Comparison of ENCODE assay signal across 8 cellular contexts in the genomic region with DNA sequence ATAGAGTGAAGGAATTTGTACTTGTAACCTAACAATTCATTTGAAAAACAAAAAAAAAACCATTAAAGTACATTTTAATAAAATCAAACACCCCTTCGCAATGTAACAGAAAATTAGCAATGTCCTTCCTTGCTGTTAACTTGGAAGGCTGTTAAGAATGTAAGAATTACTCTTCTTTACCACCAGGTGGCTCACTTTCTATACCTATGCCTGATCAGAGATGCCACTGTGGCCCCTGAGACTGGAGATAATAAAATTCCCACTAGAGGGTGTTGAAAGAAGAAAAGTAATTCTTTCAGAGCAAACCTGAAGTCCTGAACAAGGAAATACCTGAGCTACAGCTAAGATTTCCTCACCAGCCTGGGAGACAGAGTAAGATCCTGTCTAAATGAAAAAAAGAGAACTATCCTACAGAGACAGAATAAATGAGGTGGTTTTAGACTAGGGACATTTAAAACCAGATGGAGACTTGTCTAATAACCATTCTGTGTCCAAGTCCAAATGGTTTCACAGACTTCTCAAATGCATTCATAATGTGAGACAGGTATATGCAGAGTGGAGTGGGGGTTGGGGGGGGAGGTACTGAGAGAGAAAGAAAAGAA.
DNase-seq lines count a peak whose midpoint lies in the region; ATAC-seq and TF ChIP-seq lines count a peak whose summit lies in the region.

No MANE protein-coding gene starts in this region.

- no peak overlapping the region for H3K18ac ChIP-seq in IMR-90 (ENCODE audit: low read depth, low read length)

- ATAC-seq in IMR-90 (ENCODE audit: low read depth) (no peak), RWPE2 (ENCODE audit: low read depth) (peak; percentile 87), HG03045 (IDR thresholded peaks at IDR 0.05; ENCODE audit: unreplicated experiment) (no peak)

- H3K4me3 Mint-ChIP-seq in endothelial cell (ENCODE audit: unreplicated experiment) = no peak overlapping the region

- CTCF ChIA-PET in IMR-90 (lab: Yijun Ruan, JAX) = interaction anchor here (0.7 kb wide), 1 partner anchor 349 kb away, joined by 3 read pairs; no protein-coding TSS in a partner anchor

- H3K79me2 ChIP-seq in GM23248 (ENCODE audit: insufficient read depth) = no peaks in the 10 kb centered on the region

- peak; percentile 41 for TF ChIP-seq RAD21 in IMR-90 (IDR thresholded peaks at IDR 0.05; ENCODE audit: low read length)

- no peak for TF ChIP-seq POLR2A in IMR-90 (IDR thresholded peaks at IDR 0.05; ENCODE audit: low read depth, low read length)

- DNase-seq in AG08396 (ENCODE audit: low spot score) = peak; percentile 2
- DNase-seq in GM03348 (ENCODE audit: low spot score) = peak; percentile 19
- peak; percentile 73 for DNase-seq in GM23248
- peak; percentile 23 for DNase-seq in IMR-90
- no peak for DNase-seq in RWPE2 (ENCODE audit: low spot score)
- DNase-seq in endothelial cell (ENCODE audit: low spot score) = peak; percentile 9
- DNase-seq in occipital lobe (lab: John Stamatoyannopoulos, UW) = peak; percentile 1

- H3K23ac ChIP-seq in IMR-90 (ENCODE audit: low read depth, low read length) = no peak overlapping the region

- H2AFZ ChIP-seq in GM23248 (no peak overlapping the region), IMR-90 (replicated peaks; ENCODE audit: low read length, poor library complexity) (no peak overlapping the region)

- H3K27me3 Mint-ChIP-seq in endothelial cell (ENCODE audit: unreplicated experiment) = peaks cover 2% of the 10 kb centered on the region

- H3K9me2 ChIP-seq in GM23248 (ENCODE audit: insufficient read depth) = no peaks in the 10 kb centered on the region

- no peak overlapping the region for H4K91ac ChIP-seq in IMR-90 (ENCODE audit: insufficient read depth, low read depth, low read length)

- no peak overlapping the region for H2AK9ac ChIP-seq in IMR-90 (replicated peaks; ENCODE audit: low read depth, low read length, poor library complexity)

- H3K4me3 ChIP-seq in GM23248 (no peak overlapping the region), IMR-90 (ENCODE audit: insufficient read depth, low read depth, low read length) (no peak overlapping the region), RWPE2 (ENCODE audit: severe bottlenecking) (no peak overlapping the region)

- H3K36me3 ChIP-seq in GM23248 (ENCODE audit: low read depth) (no peaks in the 10 kb centered on the region), IMR-90 (ENCODE audit: control insufficient read depth, insufficient read depth, low read length) (no peaks in the 10 kb centered on the region), RWPE2 (ENCODE audit: low read depth) (no peaks in the 10 kb centered on the region)

- in situ Hi-C loops in GM23248 (cut with MboI) = no loop called here
- in situ Hi-C loops in IMR-90 (cut with MboI; ENCODE audit: low sequenced_read_pairs) = no loop called here

- no peak overlapping the region for H3K9ac ChIP-seq in GM23248
- no peak overlapping the region for H3K9ac ChIP-seq in IMR-90 (ENCODE audit: low read depth, low read length)

- no peaks in the 10 kb centered on the region for H3K4me1 ChIP-seq in GM23248 (ENCODE audit: insufficient read depth)
- H3K4me1 ChIP-seq in IMR-90 (ENCODE audit: control insufficient read depth, insufficient read depth, low read length) = no peaks in the 10 kb centered on the region
- H3K4me1 ChIP-seq in RWPE2 (ENCODE audit: insufficient read depth, poor library complexity, severe bottlenecking) = no peaks in the 10 kb centered on the region

- H3K27ac Mint-ChIP-seq in endothelial cell (ENCODE audit: unreplicated experiment) = no peak overlapping the region

- no peaks in the 10 kb centered on the region for H3K9me3 Mint-ChIP-seq in endothelial cell (ENCODE audit: unreplicated experiment)

- H3K56ac ChIP-seq in IMR-90 (ENCODE audit: extremely low read depth, insufficient read depth, low read length) = no peak overlapping the region

- H2BK20ac ChIP-seq in IMR-90 (ENCODE audit: low read depth, low read length) = no peak overlapping the region

- H3K9me1 ChIP-seq in IMR-90 (ENCODE audit: insufficient read depth, low read length) = no peaks in the 10 kb centered on the region

- no peak overlapping the region for H2BK15ac ChIP-seq in IMR-90 (ENCODE audit: low read depth, low read length)

- no peak overlapping the region for H3K27ac ChIP-seq in GM23248
- no peak overlapping the region for H3K27ac ChIP-seq in IMR-90 (ENCODE audit: insufficient read depth, low read length)
- H3K27ac ChIP-seq in RWPE2 (ENCODE audit: poor library complexity, severe bottlenecking) = no peak overlapping the region

- H3K4me1 Mint-ChIP-seq in endothelial cell (ENCODE audit: unreplicated experiment) = no peaks in the 10 kb centered on the region

- no peak overlapping the region for H2BK120ac ChIP-seq in IMR-90 (ENCODE audit: low read depth, low read length)

- H3K27me3 ChIP-seq in GM23248 (replicated peaks; ENCODE audit: insufficient read depth) = no peaks in the 10 kb centered on the region
- H3K27me3 ChIP-seq in IMR-90 (ENCODE audit: control insufficient read depth, insufficient read depth, low read length) = no peaks in the 10 kb centered on the region
- peaks cover 18% of the 10 kb centered on the region for H3K27me3 ChIP-seq in RWPE2 (ENCODE audit: insufficient read depth, poor library complexity, severe bottlenecking)

- no peaks in the 10 kb centered on the region; the same call in 1 of the 2 replicates for H4K20me1 ChIP-seq in GM23248 (ENCODE audit: insufficient read depth)
- no peaks in the 10 kb centered on the region for H4K20me1 ChIP-seq in IMR-90 (ENCODE audit: insufficient read depth, low read length)

- H2AK5ac ChIP-seq in IMR-90 (ENCODE audit: low read depth, low read length) = no peak overlapping the region

- no peaks in the 10 kb centered on the region for H3K9me3 ChIP-seq in GM23248 (ENCODE audit: low read depth)
- no peaks in the 10 kb centered on the region for H3K9me3 ChIP-seq in IMR-90 (ENCODE audit: control insufficient read depth, insufficient read depth, low read length)
- H3K9me3 ChIP-seq in RWPE2 (ENCODE audit: severe bottlenecking) = no peaks in the 10 kb centered on the region

- POLR2A ChIA-PET in IMR-90 (lab: Charles Lee; ENCODE audit: unreplicated experiment) = no interaction called here

- no TSS peak for BruUV-seq in IMR-90 (replicated peaks; lab: Mats Ljungman, UMichigan)

- 59 to 69% methylated on average over 1 of the region's 1 CpG for WGBS in GM23248 (ENCODE audit: low coverage in 1 of 2, low lambda C conversion rate in 2 of 2, missing lambda C conversion rate in 2 of 2), 2 experiments
- no CpG with 5 or more reads among the region's 1 CpG for WGBS in IMR-90 (ENCODE audit: extremely low coverage in 2 of 2, insufficient read length in 1 of 2), 2 experiments

- H3K4me2 ChIP-seq in GM23248 (ENCODE audit: unreplicated experiment) (no peak overlapping the region), IMR-90 (ENCODE audit: low read depth, low read length) (no peak overlapping the region)

- no peaks in the 10 kb centered on the region for H3K36me3 Mint-ChIP-seq in endothelial cell (ENCODE audit: low read depth, unreplicated experiment)

- H3F3A ChIP-seq in GM23248 (ENCODE audit: insufficient read depth) = no peaks in the 10 kb centered on the region

- no peak overlapping the region for H3K14ac ChIP-seq in IMR-90 (replicated peaks; ENCODE audit: low read depth, low read length)

- TF ChIP-seq CTCF in IMR-90 (conservative IDR thresholded peaks at IDR 0.05; ENCODE audit: low read depth, low read length) (peak; percentile 54), RWPE2 (IDR thresholded peaks at IDR 0.05; ENCODE audit: poor library complexity, severe bottlenecking) (peak; percentile 86), endothelial cell (IDR thresholded peaks at IDR 0.05; ENCODE audit: unreplicated experiment) (peak; percentile 84)

- intact Hi-C loops in IMR-90 (cut with micrococcal nuclease) = no loop called here

- no peak overlapping the region for H4K5ac ChIP-seq in IMR-90 (ENCODE audit: low read depth, low read length)

- no peak overlapping the region for H4K8ac ChIP-seq in IMR-90 (ENCODE audit: low read depth in 2 of 2, low read length in 2 of 2)

- no peaks in the 10 kb centered on the region for H3K79me1 ChIP-seq in IMR-90 (ENCODE audit: low read depth in 1 of 2, low read length in 2 of 2)

- no peak overlapping the region for H2BK5ac ChIP-seq in IMR-90 (ENCODE audit: low read depth, low read length, poor library complexity, severe bottlenecking)

- dilution Hi-C loops in IMR-90 (cut with HindIII; ENCODE audit: low sequenced_read_pairs, unreplicated experiment) = no loop called here

- H3K4ac ChIP-seq in IMR-90 (ENCODE audit: low read depth, low read length) = no peak overlapping the region

TF ChIP-seq in IMR-90, 13 proteins besides CTCF, POLR2A, EP300 and RAD21:
- peak; percentile 50 for TF ChIP-seq SMC3 (IDR thresholded peaks at IDR 0.05; ENCODE audit: low read depth, low read length)
- TF ChIP-seq, protein P1, sequence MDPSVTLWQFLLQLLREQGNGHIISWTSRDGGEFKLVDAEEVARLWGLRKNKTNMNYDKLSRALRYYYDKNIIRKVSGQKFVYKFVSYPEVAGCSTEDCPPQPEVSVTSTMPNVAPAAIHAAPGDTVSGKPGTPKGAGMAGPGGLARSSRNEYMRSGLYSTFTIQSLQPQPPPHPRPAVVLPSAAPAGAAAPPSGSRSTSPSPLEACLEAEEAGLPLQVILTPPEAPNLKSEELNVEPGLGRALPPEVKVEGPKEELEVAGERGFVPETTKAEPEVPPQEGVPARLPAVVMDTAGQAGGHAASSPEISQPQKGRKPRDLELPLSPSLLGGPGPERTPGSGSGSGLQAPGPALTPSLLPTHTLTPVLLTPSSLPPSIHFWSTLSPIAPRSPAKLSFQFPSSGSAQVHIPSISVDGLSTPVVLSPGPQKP (IDR thresholded peaks at IDR 0.05; ENCODE audit: borderline replicate concordance, low read depth, low read length) = no peak
TF ChIP-seq in IMR-90: peak in this region for 1.
